ENCODE assay signal across 10 cellular contexts in the genomic region with DNA sequence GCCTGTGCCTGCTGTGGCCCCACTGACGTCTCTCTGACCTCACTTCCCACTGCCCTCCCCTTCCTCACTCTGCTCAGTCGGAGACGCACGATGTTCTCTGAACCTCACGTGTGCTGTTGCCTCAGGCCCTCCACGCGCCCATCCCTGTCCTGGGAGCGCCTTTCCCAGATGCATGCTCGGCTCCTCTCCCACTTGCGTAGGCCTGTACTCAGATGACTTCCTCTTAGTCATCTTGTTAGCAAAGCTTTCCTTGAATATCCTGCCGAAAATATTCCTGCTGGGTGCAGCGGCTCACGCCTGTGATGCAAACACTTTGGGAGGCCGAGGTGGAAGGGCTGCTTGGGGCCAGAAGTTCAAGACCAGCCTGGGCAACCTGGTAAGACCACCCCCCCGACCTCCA. TPM values are rescaled to one million over a fixed set of nuclear protein-coding genes. Genes with fewer than 3 reads are reported as not detected.
A peak's percentile ranks its signal among the peaks of the same experiment; 100 is the strongest.
DNase-seq lines count a peak whose midpoint lies in the region; ATAC-seq and TF ChIP-seq lines count a peak whose summit lies in the region.
"Had no signal": no experiment of that assay in that cellular context is flagged by ENCODE, and none has a peak within 500 bp of the region (broad histone marks: within the 10 kb centered on the region; RNA-seq: fewer than 3 reads in every experiment).

No MANE protein-coding gene starts in this region.

- no peaks in the 10 kb centered on the region for H3K79me1 ChIP-seq in mesendoderm (ENCODE audit: low read length)

- no peaks in the 10 kb centered on the region for H3K9me3 Mint-ChIP-seq in WTC11
- H3K9me3 Mint-ChIP-seq: stimulated activated memory B cell treated with anti-CD40 and anti-IgM and Interleukin-4, amounts not matched to agents 10 μg/mL and 1 μg/mL and 100 μg/mL, for 72 hours had no signal

- H4K8ac ChIP-seq in mesendoderm (ENCODE audit: low read depth, low read length), result no peak overlapping the region

- no peak overlapping the region for H2BK120ac ChIP-seq in mesendoderm (ENCODE audit: low read depth, low read length)

- POLR2A ChIA-PET in WTC11 (lab: Charles Lee), result no interaction called here

- no peaks in the 10 kb centered on the region for H3K27me3 ChIP-seq in mesendoderm (ENCODE audit: insufficient read depth, low read length, poor library complexity)

- ATAC-seq in WTC11, result no peak
- ATAC-seq: stimulated activated memory B cell treated with anti-CD40 and anti-IgM and Interleukin-4, amounts not matched to agents 10 μg/mL and 1 μg/mL and 100 μg/mL, for 72 hours had no signal

- no peak overlapping the region for H2BK5ac ChIP-seq in mesendoderm (ENCODE audit: low read length)

- H3K27ac ChIP-seq in mesendoderm (ENCODE audit: low read depth, low read length), result no peak overlapping the region

- H3K4ac ChIP-seq in mesendoderm (ENCODE audit: low read depth, low read length), result no peak overlapping the region

- WGBS in mesendoderm (ENCODE audit: extremely low coverage, insufficient coverage, low lambda C conversion rate), result no CpG with 5 or more reads among the region's 15 CpGs

- peaks cover 4% of the 10 kb centered on the region; the same call in 1 of the 2 replicates for H3K4me1 Mint-ChIP-seq in WTC11

- H3K27ac Mint-ChIP-seq in WTC11, result no peak overlapping the region
- H3K27ac Mint-ChIP-seq: stimulated activated memory B cell treated with anti-CD40 and anti-IgM and Interleukin-4, amounts not matched to agents 10 μg/mL and 1 μg/mL and 100 μg/mL, for 72 hours had no signal

- CTCF ChIA-PET in WTC11 (lab: Charles Lee), result no interaction called here

- no peaks in the 10 kb centered on the region for H3K79me2 ChIP-seq in mesendoderm (ENCODE audit: control insufficient read depth, insufficient read depth, low read length)

- H3K23ac ChIP-seq in mesendoderm (ENCODE audit: low read length), result no peak overlapping the region

- H3K4me2 ChIP-seq in mesendoderm (ENCODE audit: low read length), result no peak overlapping the region

- DNase-seq in H4 (ENCODE audit: low spot score) (peak; percentile 98), SW480 (ENCODE audit: low spot score) (peak; percentile 78), foreskin fibroblast (peak; percentile 94), retinal pigment epithelial cell (ENCODE audit: low read depth) (peak; percentile 80), HT-29 (ENCODE audit: low spot score) (no peak), G401 (ENCODE audit: low spot score) (no peak), WTC11 (ENCODE audit: low spot score) (no peak), mesendoderm (no peak)
- DNase-seq: activated CD4-positive, alpha-beta T cell treated with anti-CD3 and anti-CD28 coated beads, Interleukin-2, amount 50 U/mL, for 48 hours had no signal

- no peak overlapping the region for H3K18ac ChIP-seq in mesendoderm (ENCODE audit: low read length)

- no peak overlapping the region for H3K4me3 Mint-ChIP-seq in WTC11
- H3K4me3 Mint-ChIP-seq: stimulated activated memory B cell treated with anti-CD40 and anti-IgM and Interleukin-4, amounts not matched to agents 10 μg/mL and 1 μg/mL and 100 μg/mL, for 72 hours had no signal

- H4K5ac ChIP-seq in mesendoderm (ENCODE audit: low read length), result no peak overlapping the region

- H3K36me3 Mint-ChIP-seq in WTC11, result no peaks in the 10 kb centered on the region
- H3K36me3 Mint-ChIP-seq: stimulated activated memory B cell treated with anti-CD40 and anti-IgM and Interleukin-4, amounts not matched to agents 10 μg/mL and 1 μg/mL and 100 μg/mL, for 72 hours had no signal

- H3K56ac ChIP-seq in mesendoderm (ENCODE audit: low read length), result no peak overlapping the region

- in situ Hi-C loops in G401 (cut with HindIII; ENCODE audit: low sequenced_read_pairs), result no loop called here

- no peak overlapping the region for H2BK15ac ChIP-seq in mesendoderm (replicated peaks; ENCODE audit: low read depth)

- H3K36me3 ChIP-seq in mesendoderm (ENCODE audit: control insufficient read depth, insufficient read depth, low read length), result no peaks in the 10 kb centered on the region

- H3K4me3 ChIP-seq in foreskin fibroblast (ENCODE audit: low read depth in 1 of 2, low read length in 2 of 2) (no peak overlapping the region), retinal pigment epithelial cell (ENCODE audit: low read length) (no peak overlapping the region), mesendoderm (ENCODE audit: low read length) (no peak overlapping the region)

- TF ChIP-seq CTCF in foreskin fibroblast (IDR thresholded peaks at IDR 0.05; ENCODE audit: low read depth, low read length), result no peak
- TF ChIP-seq CTCF in retinal pigment epithelial cell (conservative IDR thresholded peaks at IDR 0.05; ENCODE audit: low read depth, low read length), result no peak
- TF ChIP-seq CTCF in WTC11 (IDR thresholded peaks at IDR 0.05), result no peak

- peaks cover 51% of the 10 kb centered on the region for H3K27me3 Mint-ChIP-seq in WTC11 (ENCODE audit: low read depth)

- H3K9ac ChIP-seq in mesendoderm (ENCODE audit: low read length), result no peak overlapping the region

- H2AK5ac ChIP-seq in mesendoderm (ENCODE audit: low read length), result no peak overlapping the region

- H3K4me1 ChIP-seq in mesendoderm (ENCODE audit: control insufficient read depth, low read depth, low read length), result no peaks in the 10 kb centered on the region

TF ChIP-seq in WTC11, 78 proteins besides CTCF, POLR2A, EP300 and RAD21:
- TF ChIP-seq SMAD3 (CRISPR knock-in tag; IDR thresholded peaks at IDR 0.05; ENCODE audit: borderline replicate concordance), result no peak
TF ChIP-seq in WTC11: peak in this region for 0.

RNA-seq across cellular contexts. Expression of a gene that starts 9.3 kb away (rescaled TPM):
- 0.62 TPM in 1 of 2 replicates, not detected in the other for total RNA-seq in H4 (2014; rRNA removed; shearing (Covaris generic))
- 0.71 and 1.5 TPM in 2 replicates for total RNA-seq in HT-29 (2014; rRNA removed; shearing (Covaris generic))
- total RNA-seq in G401 (2014; rRNA removed; shearing (Covaris generic)), result 0.85 and 1.2 TPM in 2 replicates
- total RNA-seq in WTC11 (2021), result 0.77 to 2.5 TPM (median 1.1 TPM) in 3 replicates
- 0.53 TPM for polyA plus RNA-seq in mesendoderm (2013, experiment 1 of 2)
- polyA plus RNA-seq in mesendoderm (2013, experiment 2 of 2), result 0.24 TPM

RNA-seq across cellular contexts. Expression of a gene that starts 19.9 kb away (rescaled TPM):
- 3.8 and 5.5 TPM in 2 replicates for total RNA-seq in H4 (2014; rRNA removed; shearing (Covaris generic))
- 87.1 and 103 TPM in 2 replicates for total RNA-seq in HT-29 (2014; rRNA removed; shearing (Covaris generic))
- 5.2 and 20.7 TPM in 2 replicates for total RNA-seq in G401 (2014; rRNA removed; shearing (Covaris generic))
- 0.41 to 0.63 TPM (median 0.44 TPM) in 3 replicates for total RNA-seq in WTC11 (2021)
- polyA plus RNA-seq in mesendoderm (2013, experiment 1 of 2), result 0.15 TPM
- 0.22 TPM for polyA plus RNA-seq in mesendoderm (2013, experiment 2 of 2)

RNA-seq across cellular contexts. Expression of a gene that starts 23.0 kb away (rescaled TPM):
- 7.0 and 10.1 TPM in 2 replicates for total RNA-seq in H4 (2014; rRNA removed; shearing (Covaris generic))
- total RNA-seq in HT-29 (2014; rRNA removed; shearing (Covaris generic)), result 17.3 and 21.1 TPM in 2 replicates
- 25.2 and 37.7 TPM in 2 replicates for total RNA-seq in G401 (2014; rRNA removed; shearing (Covaris generic))
- 4.0 to 5.9 TPM (median 5.6 TPM) in 3 replicates for total RNA-seq in WTC11 (2021)
- 1.4 TPM for polyA plus RNA-seq in mesendoderm (2013, experiment 1 of 2)
- polyA plus RNA-seq in mesendoderm (2013, experiment 2 of 2), result 1.1 TPM

RNA-seq across cellular contexts. Expression of a gene that starts 31.9 kb away (rescaled TPM):
- total RNA-seq in H4 (2014; rRNA removed; shearing (Covaris generic)), result not detected in 2 replicates
- 11.1 and 20.3 TPM in 2 replicates for total RNA-seq in HT-29 (2014; rRNA removed; shearing (Covaris generic))
- 13.5 and 25.2 TPM in 2 replicates for total RNA-seq in G401 (2014; rRNA removed; shearing (Covaris generic))
- 15.0 to 36.7 TPM (median 34.0 TPM) in 3 replicates for total RNA-seq in WTC11 (2021)
- polyA plus RNA-seq in mesendoderm (2013, experiment 1 of 2), result 4.3 TPM
- polyA plus RNA-seq in mesendoderm (2013, experiment 2 of 2), result 4.0 TPM

RNA-seq across cellular contexts. Expression of a gene that starts 39.1 kb away (rescaled TPM):
- 0.81 TPM in 1 of 2 replicates, not detected in the other for total RNA-seq in H4 (2014; rRNA removed; shearing (Covaris generic))
- total RNA-seq in HT-29 (2014; rRNA removed; shearing (Covaris generic)), result 9.9 and 10.6 TPM in 2 replicates
- total RNA-seq in G401 (2014; rRNA removed; shearing (Covaris generic)), result 0.62 and 1.5 TPM in 2 replicates
- total RNA-seq in WTC11 (2021), result 3.5 to 4.2 TPM (median 4.1 TPM) in 3 replicates
- 1.3 TPM for polyA plus RNA-seq in mesendoderm (2013, experiment 1 of 2)
- 1.1 TPM for polyA plus RNA-seq in mesendoderm (2013, experiment 2 of 2)

Comparison
In these comparisons a context has a peak if more than half of its experiments do, and no peak if none do; other contexts are left out.
1. DNase-seq: peak in H4 (single experiment), SW480 (single experiment), foreskin fibroblast (2 of 2) and retinal pigment epithelial cell (single experiment); none in HT-29 (single experiment), G401 (single experiment), WTC11 (single experiment) and mesendoderm (single experiment).